Comparison of ENCODE assay signal across 23 cellular contexts in the genomic region with DNA sequence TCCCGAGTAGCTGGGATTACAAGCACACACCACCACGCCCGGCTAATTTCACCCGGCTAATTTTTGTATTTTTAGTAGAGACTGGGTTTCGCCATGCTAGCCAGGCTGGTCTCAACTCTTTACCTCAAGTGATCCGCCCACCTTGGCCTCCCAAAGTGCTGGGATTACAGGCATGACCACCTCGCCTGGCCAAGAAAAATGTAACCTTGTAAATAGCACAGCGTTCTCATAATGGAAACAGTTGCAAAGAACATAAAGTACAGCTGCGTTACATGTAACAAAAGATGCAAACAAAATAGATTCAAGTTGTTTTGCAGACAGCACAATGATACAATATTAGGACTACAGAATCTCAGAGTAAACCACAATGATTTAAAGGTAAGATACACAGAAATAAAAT. TPM values are rescaled to one million over a fixed set of nuclear protein-coding genes. Genes with fewer than 3 reads are reported as not detected.
DNase-seq lines count a peak whose midpoint lies in the region; ATAC-seq and TF ChIP-seq lines count a peak whose summit lies in the region.
"Had no signal": no experiment of that assay in that cellular context is flagged by ENCODE, and none has a peak within 500 bp of the region (broad histone marks: within the 10 kb centered on the region; RNA-seq: fewer than 3 reads in every experiment).

No MANE protein-coding gene starts in this region.

- 64% methylated on average over 9 of the region's 9 CpGs for WGBS in prostate gland
- no CpG with 5 or more reads among the region's 9 CpGs for WGBS in neuronal stem cell (ENCODE audit: extremely low coverage in 2 of 2, insufficient read length in 2 of 2, insufficient replicate concordance in 1 of 2), 2 donors

- no peak overlapping the region for H3K18ac ChIP-seq in neuronal stem cell (ENCODE audit: low read length)

- no peak overlapping the region for H2BK15ac ChIP-seq in neuronal stem cell (ENCODE audit: low read length)

- H3K14ac ChIP-seq in neuronal stem cell (ENCODE audit: low read length) = no peak overlapping the region

- no peak for ATAC-seq in CD4-positive, CD25-positive, alpha-beta regulatory T cell (ENCODE audit: low read depth in 2 of 2)

- no peak for TF ChIP-seq CTCF in VCaP (conservative IDR thresholded peaks at IDR 0.05)
- TF ChIP-seq CTCF in prostate gland (IDR thresholded peaks at IDR 0.05) = no peak

- H3K4me1 ChIP-seq in CD4-positive, CD25-positive, alpha-beta regulatory T cell (ENCODE audit: control insufficient read depth, insufficient read depth, low read length, poor library complexity, severe bottlenecking) = peaks cover 10% of the 10 kb centered on the region
- H3K4me1 ChIP-seq in prostate gland (replicated peaks) (no peaks in the 10 kb centered on the region), neuronal stem cell (ENCODE audit: control insufficient read depth in 2 of 2, insufficient read depth in 1 of 2, low read depth in 1 of 2, low read length in 2 of 2) (peaks cover 0 to 7% of the 10 kb centered on the region in 2 donors)

- H3K36me3 Mint-ChIP-seq in activated T-cell treated with anti-CD3 and anti-CD28 coated beads, Interleukin-2, amount 50 U/mL, for 24 hours (ENCODE audit: low read depth) = peaks cover 54% of the 10 kb centered on the region
- peaks cover 44% of the 10 kb centered on the region for H3K36me3 Mint-ChIP-seq in CD4-positive, CD25-positive, alpha-beta regulatory T cell

- H3K23ac ChIP-seq in neuronal stem cell (ENCODE audit: low read depth, low read length, poor library complexity) = no peak overlapping the region

- no peak overlapping the region for H2BK12ac ChIP-seq in neuronal stem cell (ENCODE audit: low read length)

- H3K27ac ChIP-seq in CD4-positive, CD25-positive, alpha-beta regulatory T cell (ENCODE audit: insufficient read depth, low read length, poor library complexity, severe bottlenecking) = no peak overlapping the region
- H3K27ac ChIP-seq in VCaP (peak overlapping the region; percentile 42; the same call in 1 of the 2 replicates), prostate gland (peak overlapping the region; percentile 47 to 73), neuronal stem cell (replicated peaks; ENCODE audit: low read length) (no peak overlapping the region)
- H3K27ac ChIP-seq: C4-2B, GM23248 had no signal

- peak overlapping the region; percentile 85 for H3K27ac Mint-ChIP-seq in activated T-cell treated with anti-CD3 and anti-CD28 coated beads, Interleukin-2, amount 50 U/mL, for 24 hours
- H3K27ac Mint-ChIP-seq in CD4-positive, CD25-positive, alpha-beta regulatory T cell = peak overlapping the region in 2 of 3 donors; percentile 23 to 56

- H3K4me3 Mint-ChIP-seq in activated T-cell treated with anti-CD3 and anti-CD28 coated beads, Interleukin-2, amount 50 U/mL, for 24 hours = no peak overlapping the region
- no peak overlapping the region for H3K4me3 Mint-ChIP-seq in CD4-positive, CD25-positive, alpha-beta regulatory T cell

- no peak overlapping the region for H2AFZ ChIP-seq in neuronal stem cell (ENCODE audit: low read length)
- H2AFZ ChIP-seq: GM23248 had no signal

- no peak overlapping the region for H2BK120ac ChIP-seq in neuronal stem cell (ENCODE audit: low read depth, low read length)

- no peaks in the 10 kb centered on the region for H3K9me3 ChIP-seq in CD4-positive, CD25-positive, alpha-beta regulatory T cell (ENCODE audit: control insufficient read depth in 2 of 2, low read length in 2 of 2)
- H3K9me3 ChIP-seq in prostate gland (no peaks in the 10 kb centered on the region), neuronal stem cell (replicated peaks in 1 of 2; ENCODE audit: control insufficient read depth in 2 of 2, insufficient read depth in 1 of 2, low read depth in 1 of 2, low read length in 2 of 2) (no peaks in the 10 kb centered on the region)
- H3K9me3 ChIP-seq: HAP-1, MG63 had no signal

- no peaks in the 10 kb centered on the region for H3K27me3 Mint-ChIP-seq in activated T-cell treated with anti-CD3 and anti-CD28 coated beads, Interleukin-2, amount 50 U/mL, for 24 hours
- H3K27me3 Mint-ChIP-seq in CD4-positive, CD25-positive, alpha-beta regulatory T cell = no peaks in the 10 kb centered on the region

- H3K9me3 Mint-ChIP-seq in activated T-cell treated with anti-CD3 and anti-CD28 coated beads, Interleukin-2, amount 50 U/mL, for 24 hours = no peaks in the 10 kb centered on the region
- peaks cover 0 to 2% (median 0%) of the 10 kb centered on the region in 7 donors for H3K9me3 Mint-ChIP-seq in CD4-positive, CD25-positive, alpha-beta regulatory T cell

- intact Hi-C loops in prostate gland (cut with DNase I) = no loop called here

- no peak overlapping the region for H3K4ac ChIP-seq in neuronal stem cell (ENCODE audit: low read length)

- TF ChIP-seq POLR2A in prostate gland (IDR thresholded peaks at IDR 0.05) = no peak

- H4K8ac ChIP-seq in neuronal stem cell (ENCODE audit: low read depth, low read length) = no peak overlapping the region

- no peaks in the 10 kb centered on the region for H3K27me3 ChIP-seq in CD4-positive, CD25-positive, alpha-beta regulatory T cell (ENCODE audit: control insufficient read depth, insufficient read depth, low read length)
- H3K27me3 ChIP-seq in prostate gland (replicated peaks; ENCODE audit: insufficient read depth) = no peaks in the 10 kb centered on the region
- no peaks in the 10 kb centered on the region for H3K27me3 ChIP-seq in neuronal stem cell (ENCODE audit: control insufficient read depth in 3 of 3, insufficient read depth in 3 of 3, low read depth in 1 of 3, low read length in 3 of 3)
- H3K27me3 ChIP-seq: MG63 had no signal

- H4K91ac ChIP-seq in neuronal stem cell (ENCODE audit: low read depth, low read length, poor library complexity) = no peak overlapping the region

- peaks cover 22% of the 10 kb centered on the region for H3K4me1 Mint-ChIP-seq in activated T-cell treated with anti-CD3 and anti-CD28 coated beads, Interleukin-2, amount 50 U/mL, for 24 hours (ENCODE audit: low read depth)
- H3K4me1 Mint-ChIP-seq in CD4-positive, CD25-positive, alpha-beta regulatory T cell = peaks cover 1 to 35% (median 23%) of the 10 kb centered on the region in 4 donors

- no peaks in the 10 kb centered on the region for H3K79me1 ChIP-seq in neuronal stem cell (ENCODE audit: low read depth, low read length)

- no peak overlapping the region for H2AK5ac ChIP-seq in neuronal stem cell (ENCODE audit: low read depth, low read length)

- no peak overlapping the region for H3K4me3 ChIP-seq in CD4-positive, CD25-positive, alpha-beta regulatory T cell (ENCODE audit: low read depth, low read length)
- H3K4me3 ChIP-seq in prostate gland (no peak overlapping the region), neuronal stem cell (ENCODE audit: low read length in 2 of 2) (no peak overlapping the region)
- H3K4me3 ChIP-seq: GM23248, HAP-1, MG63 had no signal

- peaks cover 57% of the 10 kb centered on the region for H3K36me3 ChIP-seq in CD4-positive, CD25-positive, alpha-beta regulatory T cell (ENCODE audit: control insufficient read depth, insufficient read depth, low read length)
- H3K36me3 ChIP-seq in prostate gland = peaks cover 0 to 5% of the 10 kb centered on the region in 2 donors
- no peaks in the 10 kb centered on the region for H3K36me3 ChIP-seq in neuronal stem cell (replicated peaks in 1 of 2; ENCODE audit: control insufficient read depth in 2 of 2, insufficient read depth in 2 of 2, low read length in 2 of 2)
- H3K36me3 ChIP-seq: MG63 had no signal

- H2BK5ac ChIP-seq in neuronal stem cell (ENCODE audit: low read length) = no peak overlapping the region

- DNase-seq in activated T-cell treated with anti-CD3 and anti-CD28 coated beads, Interleukin-2, amount 50 U/mL, for 24 hours = no peak
- DNase-seq in activated T-cell treated with anti-CD3 and anti-CD28 coated beads for 4 hours (no peak), prostate gland (ENCODE audit: low spot score) (peak; percentile 28), T1000 (lab: John Stamatoyannopoulos, UW) (no peak), neuronal stem cell (ENCODE audit: low spot score) (no peak), mesenteric fat pad (ENCODE audit: low spot score) (no peak)
- no peak for DNase-seq in CD4-positive, CD25-positive, alpha-beta regulatory T cell
- DNase-seq: AML-193, COR-L47, DMS 273 treated with DMSO at 0.1 percent for 48 hours, DMS79 treated with DMSO at 0.1 percent for 48 hours, GM23248, MG63, NCI-H1417, NCI-H187, NCI-H446, NCI-H526, OCI-M1 had no signal

- H3K4me2 ChIP-seq in neuronal stem cell (ENCODE audit: insufficient read depth, low read length, poor library complexity, severe bottlenecking) = no peak overlapping the region

- no peak overlapping the region for H3K9ac ChIP-seq in neuronal stem cell (ENCODE audit: low read depth, low read length, poor library complexity)
- H3K9ac ChIP-seq: GM23248 had no signal

RNA-seq across cellular contexts. Expression of a gene that starts 14.6 kb away (rescaled TPM):
- not detected for total RNA-seq in CD4-positive, CD25-positive, alpha-beta regulatory T cell
- polyA plus RNA-seq in CD4-positive, CD25-positive, alpha-beta regulatory T cell = under 1 TPM; 0.32 to 0.57 (median 0.41) TPM
- total RNA-seq in prostate gland = 1 to 10 TPM in 1 of 2 donors, under 1 TPM in 1; 0.14 to 1.3 TPM
- polyA plus RNA-seq in neuronal stem cell (2013, experiment 1 of 2) = 0.99 TPM
- 1.00 TPM for polyA plus RNA-seq in neuronal stem cell (2013, experiment 2 of 2)
- total RNA-seq in mesenteric fat pad = not detected
- total RNA-seq: A172, LHCN-M2 had no signal

Comparison
In these comparisons a context has a peak if more than half of its experiments do, and no peak if none do; other contexts are left out.
1. H3K27ac ChIP-seq: peak in VCaP (single experiment) and prostate gland (2 of 2); none in CD4-positive, CD25-positive, alpha-beta regulatory T cell (single experiment) and neuronal stem cell (single experiment).